Comparison of ENCODE assay signal across 10 cellular contexts in genomic region chr9:79565245-79565644, GRCh38. TPM values are rescaled to one million over a fixed set of nuclear protein-coding genes. Genes with fewer than 3 reads are reported as not detected.
DNase-seq lines count a peak whose midpoint lies in the region; ATAC-seq and TF ChIP-seq lines count a peak whose summit lies in the region.
"Had no signal": no experiment of that assay in that cellular context is flagged by ENCODE, and none has a peak within 500 bp of the region (broad histone marks: within the 10 kb centered on the region; RNA-seq: fewer than 3 reads in every experiment).

No MANE protein-coding gene starts in this region.

- peaks cover 0 to 32% of the 10 kb centered on the region in 2 experiments for H3K27me3 ChIP-seq in mesenchymal stem cell (ENCODE audit: control insufficient read depth in 1 of 2, insufficient read depth in 1 of 2, low read length in 2 of 2)
- no peaks in the 10 kb centered on the region for H3K27me3 ChIP-seq in Caco-2 (replicated peaks; ENCODE audit: control insufficient read depth, insufficient read depth, low read length)
- H3K27me3 ChIP-seq in heart right ventricle = peaks cover 0 to 28% (median 9%) of the 10 kb centered on the region in 7 donors

- no peak overlapping the region for H3K4me3 Mint-ChIP-seq in activated T-cell treated with anti-CD3 and anti-CD28 coated beads, Interleukin-2, amount 50 U/mL, for 4 hours
- no peak overlapping the region for H3K4me3 Mint-ChIP-seq in Caco-2 (ENCODE audit: unreplicated experiment)
- H3K4me3 Mint-ChIP-seq: immature natural killer cell had no signal

- H3K9me3 ChIP-seq in mesenchymal stem cell (ENCODE audit: control insufficient read depth, low read length) (no peaks in the 10 kb centered on the region), Caco-2 (no peaks in the 10 kb centered on the region), heart right ventricle (peaks cover 0 to 8% (median 0%) of the 10 kb centered on the region in 11 donors)

- no peaks in the 10 kb centered on the region for H3K79me1 ChIP-seq in mesenchymal stem cell (replicated peaks; ENCODE audit: low read length, poor library complexity, severe bottlenecking)

- no peak overlapping the region for H2BK5ac ChIP-seq in mesenchymal stem cell (ENCODE audit: low read depth, low read length, poor library complexity, severe bottlenecking)

- no peak overlapping the region for H2BK120ac ChIP-seq in mesenchymal stem cell (ENCODE audit: low read depth, low read length)

- no peak overlapping the region for H4K8ac ChIP-seq in mesenchymal stem cell (ENCODE audit: low read length)

- H3K36me3 ChIP-seq in mesenchymal stem cell (ENCODE audit: control insufficient read depth in 1 of 2, insufficient read depth in 2 of 2, low read depth in 1 of 2, low read length in 2 of 2) = no peaks in the 10 kb centered on the region
- no peaks in the 10 kb centered on the region for H3K36me3 ChIP-seq in Caco-2 (ENCODE audit: control insufficient read depth, insufficient read depth, low read length)
- H3K36me3 ChIP-seq in heart right ventricle = no peaks in the 10 kb centered on the region

- H2AK5ac ChIP-seq in mesenchymal stem cell (ENCODE audit: low read length, severe bottlenecking) = no peak overlapping the region

- H3K18ac ChIP-seq in mesenchymal stem cell (ENCODE audit: low read depth in 1 of 2, low read length in 2 of 2) = no peak overlapping the region

- no peak overlapping the region for H2AFZ ChIP-seq in mesenchymal stem cell (ENCODE audit: low read depth, low read length)

- no peak for DNase-seq in activated T-cell treated with anti-CD3 and anti-CD28 coated beads, Interleukin-2, amount 50 U/mL, for 4 hours
- DNase-seq in mesenchymal stem cell (no peak), putamen (ENCODE audit: low spot score) (no peak), Caco-2 (no peak), heart right ventricle (no peak)
- DNase-seq: immature natural killer cell had no signal

- H3K36me3 Mint-ChIP-seq in activated T-cell treated with anti-CD3 and anti-CD28 coated beads, Interleukin-2, amount 50 U/mL, for 4 hours (ENCODE audit: insufficient read depth) = no peaks in the 10 kb centered on the region
- no peaks in the 10 kb centered on the region for H3K36me3 Mint-ChIP-seq in Caco-2 (ENCODE audit: insufficient read depth, unreplicated experiment)
- H3K36me3 Mint-ChIP-seq: immature natural killer cell had no signal

- ATAC-seq in GM18508 (IDR thresholded peaks at IDR 0.05; ENCODE audit: insufficient read depth, unreplicated experiment) = peak; percentile 92
- ATAC-seq in GM19468 (IDR thresholded peaks at IDR 0.05; ENCODE audit: extremely low read depth, unreplicated experiment) = peak; percentile 87
- peak; percentile 91 for ATAC-seq in HG03159 (IDR thresholded peaks at IDR 0.05; ENCODE audit: unreplicated experiment)
- ATAC-seq in activated T-cell treated with anti-CD3 and anti-CD28 coated beads, Interleukin-2, amount 50 U/mL, for 4 hours = peak; percentile 95
- ATAC-seq in heart right ventricle = no peak
- ATAC-seq: Panc1 had no signal

- peaks cover 17% of the 10 kb centered on the region for H3K27me3 Mint-ChIP-seq in activated T-cell treated with anti-CD3 and anti-CD28 coated beads, Interleukin-2, amount 50 U/mL, for 4 hours (ENCODE audit: low read depth)
- no peaks in the 10 kb centered on the region for H3K27me3 Mint-ChIP-seq in Caco-2 (ENCODE audit: insufficient read depth, unreplicated experiment)

- no peak overlapping the region for H3K9ac ChIP-seq in mesenchymal stem cell (ENCODE audit: low read length)

- H3K4me3 ChIP-seq in mesenchymal stem cell (ENCODE audit: insufficient read depth in 1 of 2, low read depth in 1 of 2, low read length in 2 of 2) = no peak overlapping the region
- H3K4me3 ChIP-seq in Caco-2 (ENCODE audit: low read depth, low read length) = no peak overlapping the region
- no peak overlapping the region for H3K4me3 ChIP-seq in heart right ventricle

- H3K4ac ChIP-seq in mesenchymal stem cell (ENCODE audit: low read depth in 1 of 2, low read length in 2 of 2) = no peak overlapping the region

- intact Hi-C loops in Caco-2 (cut with micrococcal nuclease; ENCODE audit: unreplicated experiment) (no loop called here), heart right ventricle (cut with DNase I) (no loop called here)

- H3K4me1 ChIP-seq in mesenchymal stem cell (ENCODE audit: control insufficient read depth, insufficient read depth, low read depth, low read length) = peaks cover 1% of the 10 kb centered on the region
- no peaks in the 10 kb centered on the region for H3K4me1 ChIP-seq in Caco-2
- H3K4me1 ChIP-seq in heart right ventricle = peaks cover 0 to 18% (median 4%) of the 10 kb centered on the region in 9 donors

- TF ChIP-seq CTCF in Caco-2 (IDR thresholded peaks at IDR 0.05; ENCODE audit: insufficient read depth in 1 of 2, low read depth in 1 of 2, low read length in 1 of 2, severe bottlenecking in 1 of 2, unreplicated experiment in 1 of 2) (no peak), heart right ventricle (IDR thresholded peaks at IDR 0.05) (no peak)

- 42% methylated on average over 2 of the region's 2 CpGs for WGBS in mesenchymal stem cell
- WGBS in heart right ventricle, 2 donors = 56 to 65% methylated on average over 2 of the region's 2 CpGs

- H4K91ac ChIP-seq in mesenchymal stem cell (ENCODE audit: low read length) = no peak overlapping the region

- H3K27ac Mint-ChIP-seq in Caco-2 (ENCODE audit: unreplicated experiment) = no peak overlapping the region
- H3K27ac Mint-ChIP-seq: immature natural killer cell had no signal

- no peaks in the 10 kb centered on the region for H3K9me3 Mint-ChIP-seq in activated T-cell treated with anti-CD3 and anti-CD28 coated beads, Interleukin-2, amount 50 U/mL, for 4 hours
- H3K9me3 Mint-ChIP-seq in Caco-2 (ENCODE audit: unreplicated experiment) = no peaks in the 10 kb centered on the region
- H3K9me3 Mint-ChIP-seq: immature natural killer cell had no signal

- peaks cover 3% of the 10 kb centered on the region for H3K4me1 Mint-ChIP-seq in activated T-cell treated with anti-CD3 and anti-CD28 coated beads, Interleukin-2, amount 50 U/mL, for 4 hours (ENCODE audit: low read depth)
- H3K4me1 Mint-ChIP-seq in Caco-2 (ENCODE audit: low read depth, unreplicated experiment) = no peaks in the 10 kb centered on the region

- H3K4me2 ChIP-seq in mesenchymal stem cell (ENCODE audit: low read length, poor library complexity, severe bottlenecking) = no peak overlapping the region

- no peak overlapping the region for H3K14ac ChIP-seq in mesenchymal stem cell (ENCODE audit: low read length in 2 of 2)

- H2BK15ac ChIP-seq in mesenchymal stem cell (ENCODE audit: low read depth, poor library complexity, severe bottlenecking) = no peak overlapping the region

- no TSS peak for BruUV-seq in Caco-2 (replicated peaks; lab: Mats Ljungman, UMichigan)

- no peak overlapping the region for H3K27ac ChIP-seq in mesenchymal stem cell (ENCODE audit: low read length, poor library complexity, severe bottlenecking)
- no peak overlapping the region for H3K27ac ChIP-seq in heart right ventricle

- H2BK12ac ChIP-seq in mesenchymal stem cell (ENCODE audit: low read length in 2 of 2) = no peak overlapping the region

- CTCF ChIA-PET in Caco-2 (lab: Charles Lee) = no interaction called here

- H3K23ac ChIP-seq in mesenchymal stem cell (ENCODE audit: low read length in 2 of 2) = no peak overlapping the region

- POLR2A ChIA-PET in Caco-2 (lab: Charles Lee) = no interaction called here

RNA-seq across cellular contexts. Expression of gene TLE4, which starts 6.5 kb away (rescaled TPM):
- total RNA-seq in activated T-cell treated with anti-CD3 and anti-CD28 coated beads, Interleukin-2, amount 50 U/mL, for 4 hours = 10 to 100 TPM; 13.4 to 18.9 (median 14.1) TPM
- 31.0 TPM for polyA plus RNA-seq in mesenchymal stem cell (2013, experiment 1 of 2)
- 30.8 TPM for polyA plus RNA-seq in mesenchymal stem cell (2013, experiment 2 of 2)
- total RNA-seq in Caco-2 (2022) = 8.1 and 9.2 TPM in 2 replicates
- 10 to 100 TPM in 8 of 10 donors, 1 to 10 TPM in 2; 9.5 to 17.3 (median 13.1) TPM for total RNA-seq in heart right ventricle
- 1 to 10 TPM; 4.2 to 5.9 TPM for polyA plus RNA-seq in heart right ventricle

Comparison
In these comparisons a context has a peak if more than half of its experiments do, and no peak if none do; other contexts are left out.
1. ATAC-seq: peak in GM18508 (single experiment), GM19468 (single experiment), HG03159 (single experiment) and activated T-cell treated with anti-CD3 and anti-CD28 coated beads, Interleukin-2, amount 50 U/mL, for 4 hours (2 of 2); none in heart right ventricle (0 of 8).